8 cellular contexts compared by ENCODE assay signal in genomic region chr7:30564243-30564892, GRCh38. TPM values are rescaled to one million over a fixed set of nuclear protein-coding genes. Genes with fewer than 3 reads are reported as not detected.
DNase-seq lines count a peak whose midpoint lies in the region; ATAC-seq lines count a peak whose summit lies in the region.

No MANE protein-coding gene starts in this region.

- intact Hi-C loops in activated CD4-positive, alpha-beta memory T cell treated with anti-CD3 and anti-CD28 coated beads for 36 hours (cut with micrococcal nuclease): loop anchor here (1.0 to 5.0 kb wide), 4 partner anchors 16 to 288 kb away; no protein-coding TSS in a partner anchor

- no peaks in the 10 kb centered on the region for H3K9me3 ChIP-seq in CD8-positive, alpha-beta memory T cell (ENCODE audit: low read length)

- peak overlapping the region in 2 of 8 donors; percentile 2 to 53 for H3K27ac Mint-ChIP-seq in CD8-positive, alpha-beta memory T cell
- H3K27ac Mint-ChIP-seq in activated CD4-positive, alpha-beta memory T cell treated with anti-CD3 and anti-CD28 coated beads for 36 hours: no peak overlapping the region

- peaks cover 0 to 2% (median 0%) of the 10 kb centered on the region in 3 donors for H3K4me1 Mint-ChIP-seq in CD8-positive, alpha-beta memory T cell
- H3K4me1 Mint-ChIP-seq in activated CD4-positive, alpha-beta memory T cell treated with anti-CD3 and anti-CD28 coated beads for 36 hours (ENCODE audit: low read depth): peaks cover 2% of the 10 kb centered on the region

- H3K4me1 ChIP-seq in CD8-positive, alpha-beta memory T cell (ENCODE audit: insufficient read depth, low read length): no peaks in the 10 kb centered on the region

- H3K36me3 Mint-ChIP-seq in CD8-positive, alpha-beta memory T cell: peaks cover 0 to 82% (median 22%) of the 10 kb centered on the region in 3 donors
- peaks cover 16% of the 10 kb centered on the region for H3K36me3 Mint-ChIP-seq in activated CD4-positive, alpha-beta memory T cell treated with anti-CD3 and anti-CD28 coated beads for 36 hours

- peaks cover 17% of the 10 kb centered on the region for H3K36me3 ChIP-seq in CD8-positive, alpha-beta memory T cell (ENCODE audit: insufficient read depth, low read length)

- H3K27me3 Mint-ChIP-seq in CD8-positive, alpha-beta memory T cell: no peaks in the 10 kb centered on the region
- no peaks in the 10 kb centered on the region for H3K27me3 Mint-ChIP-seq in activated CD4-positive, alpha-beta memory T cell treated with anti-CD3 and anti-CD28 coated beads for 36 hours

- H3K4me3 Mint-ChIP-seq in CD8-positive, alpha-beta memory T cell: no peak overlapping the region
- no peak overlapping the region for H3K4me3 Mint-ChIP-seq in activated CD4-positive, alpha-beta memory T cell treated with anti-CD3 and anti-CD28 coated beads for 36 hours

- DNase-seq in CD8-positive, alpha-beta memory T cell: peak; percentile 52 to 78 (median 62)
- DNase-seq in NCI-H82 treated with DMSO at 0.1 percent for 48 hours (lab: John Stamatoyannopoulos, UW; ENCODE audit: unreplicated experiment) (peak; percentile 68), ecto neural progenitor cell (ENCODE audit: low spot score) (peak; percentile 91), lung microvascular endothelial cell (ENCODE audit: low read depth in 2 of 2) (peak; percentile 88 to 91)
- peak; percentile 85 for DNase-seq in activated CD4-positive, alpha-beta memory T cell treated with anti-CD3 and anti-CD28 coated beads for 36 hours
- peak; percentile 52 for DNase-seq in stimulated activated CD8-positive, alpha-beta memory T cell treated with anti-CD3 and anti-CD28 coated beads, Interleukin-15, amount 100 ng/mL, for 24 hours (ENCODE audit: low read depth)

- no peaks in the 10 kb centered on the region for H3K9me3 Mint-ChIP-seq in CD8-positive, alpha-beta memory T cell
- H3K9me3 Mint-ChIP-seq in activated CD4-positive, alpha-beta memory T cell treated with anti-CD3 and anti-CD28 coated beads for 36 hours: no peaks in the 10 kb centered on the region

- H3K27ac ChIP-seq in CD8-positive, alpha-beta memory T cell (ENCODE audit: low read depth, low read length): no peak overlapping the region

- no peak overlapping the region for H3K4me3 ChIP-seq in CD8-positive, alpha-beta memory T cell (ENCODE audit: low read length)

- CTCF ChIA-PET in CD8-positive, alpha-beta memory T cell (lab: Charles Lee): interaction anchor here (0.6 to 4.5 kb wide), 27 partner anchors 8 to 816 kb away, joined by 3 to 33 read pairs (median 4); no protein-coding TSS in a partner anchor
- CTCF ChIA-PET in activated CD4-positive, alpha-beta memory T cell treated with anti-CD3 and anti-CD28 coated beads for 36 hours (lab: Charles Lee): interaction anchor here (0.6 to 7.4 kb wide), 35 partner anchors 8 to 672 kb away, joined by 3 to 114 read pairs (median 5); partner anchors contain the start of genes GGCT and NOD1

- ATAC-seq in GM19463 (IDR thresholded peaks at IDR 0.05; ENCODE audit: unreplicated experiment) (peak; percentile 96), HG03565 (IDR thresholded peaks at IDR 0.05; ENCODE audit: unreplicated experiment) (peak; percentile 77)

- POLR2A ChIA-PET in CD8-positive, alpha-beta memory T cell (lab: Charles Lee): no interaction called here
- POLR2A ChIA-PET in activated CD4-positive, alpha-beta memory T cell treated with anti-CD3 and anti-CD28 coated beads for 36 hours (lab: Charles Lee): interaction anchor here (1.2 kb wide), 1 partner anchor 86 kb away, joined by 3 read pairs; the partner anchor contains the start of gene NOD1

- H3K27me3 ChIP-seq in CD8-positive, alpha-beta memory T cell (ENCODE audit: insufficient read depth, low read length, poor library complexity, severe bottlenecking): no peaks in the 10 kb centered on the region

RNA-seq across cellular contexts. Expression of gene GARS1, which starts 30.3 kb away (rescaled TPM):
- total RNA-seq in CD8-positive, alpha-beta memory T cell: 100 to 1,000 TPM; 311 to 329 TPM
- 92.0 TPM for polyA plus RNA-seq in CD8-positive, alpha-beta memory T cell
- 100 to 1,000 TPM; 345 to 368 TPM for total RNA-seq in activated CD4-positive, alpha-beta memory T cell treated with anti-CD3 and anti-CD28 coated beads for 36 hours
- 63.0 and 75.0 TPM in 2 replicates for total RNA-seq in lung microvascular endothelial cell

RNA-seq across cellular contexts. Expression of gene GGCT, which starts 59.7 kb away (rescaled TPM):
- total RNA-seq in CD8-positive, alpha-beta memory T cell: 10 to 100 TPM; 69.3 to 73.1 TPM
- 25.1 TPM for polyA plus RNA-seq in CD8-positive, alpha-beta memory T cell
- total RNA-seq in activated CD4-positive, alpha-beta memory T cell treated with anti-CD3 and anti-CD28 coated beads for 36 hours: 10 to 100 TPM; 60.5 to 68.0 TPM
- total RNA-seq in lung microvascular endothelial cell: 22.2 and 26.2 TPM in 2 replicates
